Comparison of ENCODE assay signal across 9 cellular contexts in genomic region chr3:172808969-172809546, GRCh38. TPM values are rescaled to one million over a fixed set of nuclear protein-coding genes. Genes with fewer than 3 reads are reported as not detected.
A peak's percentile ranks its signal among the peaks of the same experiment; 100 is the strongest.
DNase-seq lines count a peak whose midpoint lies in the region; ATAC-seq and TF ChIP-seq lines count a peak whose summit lies in the region.
"Had no signal": no experiment of that assay in that cellular context is flagged by ENCODE, and none has a peak within 500 bp of the region (broad histone marks: within the 10 kb centered on the region; RNA-seq: fewer than 3 reads in every experiment).

No MANE protein-coding gene starts in this region.

- H3K4me3 Mint-ChIP-seq in neural crest cell, result no peak overlapping the region
- H3K4me3 Mint-ChIP-seq in T-helper 17 cell, result no peak overlapping the region
- H3K4me3 Mint-ChIP-seq in activated T-cell treated with anti-CD3 and anti-CD28 coated beads, Interleukin-2, amount 50 U/mL, for 72 hours, result no peak overlapping the region
- H3K4me3 Mint-ChIP-seq: stimulated activated naive CD8-positive, alpha-beta T cell treated with anti-CD3 and anti-CD28 coated beads, Interleukin-15, Interleukin-2, amounts not matched to agents 100 ng/mL and 50 ng/mL, for 24 hours had no signal

- ATAC-seq in GM21723 (IDR thresholded peaks at IDR 0.05; ENCODE audit: unreplicated experiment) (peak; percentile 55), T-helper 17 cell (no peak)
- no peak for ATAC-seq in activated T-cell treated with anti-CD3 and anti-CD28 coated beads, Interleukin-2, amount 50 U/mL, for 72 hours (replicated peaks in 1 of 2)

- H3K36me3 Mint-ChIP-seq in neural crest cell (ENCODE audit: low read depth), result peaks cover 14% of the 10 kb centered on the region
- H3K36me3 Mint-ChIP-seq in T-helper 17 cell (ENCODE audit: low read depth), result no peaks in the 10 kb centered on the region
- no peaks in the 10 kb centered on the region for H3K36me3 Mint-ChIP-seq in activated T-cell treated with anti-CD3 and anti-CD28 coated beads, Interleukin-2, amount 50 U/mL, for 72 hours (ENCODE audit: insufficient read depth in 2 of 2)

- no peak overlapping the region for H3K27ac ChIP-seq in C4-2B

- TF ChIP-seq CTCF in C4-2B (conservative IDR thresholded peaks at IDR 0.05) (peak; percentile 74), neural crest cell (conservative IDR thresholded peaks at IDR 0.05) (peak; percentile 72)

- no peak overlapping the region for H3K27ac Mint-ChIP-seq in neural crest cell (ENCODE audit: unreplicated experiment)
- no peak overlapping the region for H3K27ac Mint-ChIP-seq in T-helper 17 cell
- no peak overlapping the region for H3K27ac Mint-ChIP-seq in activated T-cell treated with anti-CD3 and anti-CD28 coated beads, Interleukin-2, amount 50 U/mL, for 72 hours
- H3K27ac Mint-ChIP-seq: stimulated activated naive CD8-positive, alpha-beta T cell treated with anti-CD3 and anti-CD28 coated beads, Interleukin-15, Interleukin-2, amounts not matched to agents 100 ng/mL and 50 ng/mL, for 24 hours had no signal

- H3K9me3 Mint-ChIP-seq in neural crest cell, result no peaks in the 10 kb centered on the region
- no peaks in the 10 kb centered on the region for H3K9me3 Mint-ChIP-seq in activated T-cell treated with anti-CD3 and anti-CD28 coated beads, Interleukin-2, amount 50 U/mL, for 72 hours
- H3K9me3 Mint-ChIP-seq: stimulated activated naive CD8-positive, alpha-beta T cell treated with anti-CD3 and anti-CD28 coated beads, Interleukin-15, Interleukin-2, amounts not matched to agents 100 ng/mL and 50 ng/mL, for 24 hours had no signal

- H3K4me1 Mint-ChIP-seq in neural crest cell (no peaks in the 10 kb centered on the region), T-helper 17 cell (peaks cover 2% of the 10 kb centered on the region)
- H3K4me1 Mint-ChIP-seq in activated T-cell treated with anti-CD3 and anti-CD28 coated beads, Interleukin-2, amount 50 U/mL, for 72 hours (ENCODE audit: low read depth), result no peaks in the 10 kb centered on the region

- H3K27me3 Mint-ChIP-seq in neural crest cell (ENCODE audit: low read depth) (no peaks in the 10 kb centered on the region), T-helper 17 cell (no peaks in the 10 kb centered on the region)
- H3K27me3 Mint-ChIP-seq in activated T-cell treated with anti-CD3 and anti-CD28 coated beads, Interleukin-2, amount 50 U/mL, for 72 hours (ENCODE audit: low read depth), result no peaks in the 10 kb centered on the region
- H3K27me3 Mint-ChIP-seq: stimulated activated naive CD8-positive, alpha-beta T cell treated with anti-CD3 and anti-CD28 coated beads, Interleukin-15, Interleukin-2, amounts not matched to agents 100 ng/mL and 50 ng/mL, for 24 hours had no signal

- DNase-seq in NCI-H2196 (lab: John Stamatoyannopoulos, UW; ENCODE audit: unreplicated experiment) (peak; percentile 62), cerebellar cortex (ENCODE audit: low spot score) (peak; percentile 46), neural crest cell (ENCODE audit: low read depth, low spot score) (no peak), T-helper 17 cell (no peak), SKM-1 (lab: John Stamatoyannopoulos, UW; ENCODE audit: unreplicated experiment) (no peak)
- no peak for DNase-seq in activated T-cell treated with anti-CD3 and anti-CD28 coated beads, Interleukin-2, amount 50 U/mL, for 72 hours

- H3K9me3 ChIP-seq in T-helper 17 cell (ENCODE audit: control insufficient read depth, low read length, poor library complexity, severe bottlenecking), result no peaks in the 10 kb centered on the region

RNA-seq across cellular contexts. Expression of gene ECT2, which starts 58.5 kb away (rescaled TPM):
- total RNA-seq in neural crest cell, result 79.6 and 82.0 TPM in 2 replicates
- total RNA-seq in T-helper 17 cell, result 1 to 10 TPM; 2.2 to 2.3 TPM
- total RNA-seq in activated T-cell treated with anti-CD3 and anti-CD28 coated beads, Interleukin-2, amount 50 U/mL, for 72 hours, result 10 to 100 TPM; 46.3 to 58.6 TPM

Comparison
In these comparisons a context has a peak if more than half of its experiments do, and no peak if none do; other contexts are left out.
1. DNase-seq: peak in NCI-H2196 (single experiment) and cerebellar cortex (single experiment); none in neural crest cell (single experiment), T-helper 17 cell (0 of 3), SKM-1 (single experiment) and activated T-cell treated with anti-CD3 and anti-CD28 coated beads, Interleukin-2, amount 50 U/mL, for 72 hours (0 of 2).
2. RNA of gene ECT2, which starts 58.5 kb away (total RNA-seq): 79.6 to 82.0 TPM in neural crest cell and 46.3 to 58.6 TPM in activated T-cell treated with anti-CD3 and anti-CD28 coated beads, Interleukin-2, amount 50 U/mL, for 72 hours; 2.2 to 2.3 TPM in T-helper 17 cell; every median in the first group is over 10 times any median in the second.